30 cellular contexts compared by ENCODE assay signal in genomic region chr18:73577365-73577764, GRCh38.
DNase-seq lines count a peak whose midpoint lies in the region; ATAC-seq and TF ChIP-seq lines count a peak whose summit lies in the region.
"Had no signal": no experiment of that assay in that cellular context is flagged by ENCODE, and none has a peak within 500 bp of the region (broad histone marks: within the 10 kb centered on the region; RNA-seq: fewer than 3 reads in every experiment).

No MANE protein-coding gene starts in this region.

- no peak overlapping the region for H3K9ac ChIP-seq in adipocyte (ENCODE audit: low read length)

- TF ChIP-seq CTCF in retinal pigment epithelial cell (conservative IDR thresholded peaks at IDR 0.05; ENCODE audit: low read depth, low read length) (no peak), GM10248 (IDR thresholded peaks at IDR 0.05; ENCODE audit: control extremely low read depth, extremely low read depth, low read depth, missing control alignments) (no peak)

- peaks cover 5% of the 10 kb centered on the region for H3K4me1 ChIP-seq in adipocyte (ENCODE audit: control insufficient read depth, insufficient read depth, low read length)
- H3K4me1 ChIP-seq: gastrocnemius medialis, Peyer's patch had no signal

- ATAC-seq in HG03025 (IDR thresholded peaks at IDR 0.05; ENCODE audit: low FRiP score, unreplicated experiment), result no peak
- ATAC-seq in HG03095 (IDR thresholded peaks at IDR 0.05; ENCODE audit: unreplicated experiment), result no peak
- ATAC-seq: activated CD4-positive, alpha-beta T cell treated with anti-CD3 and anti-CD28 coated beads for 36 hours; activated CD8-positive, alpha-beta T cell treated with anti-CD3 and anti-CD28 coated beads for 36 hours; gastrocnemius medialis; left colon; mucosa of descending colon; natural killer cell treated with Interleukin-12 subunit alpha and Interleukin-12 subunit beta and Interleukin-15 and Interleukin-18, amount 100 ng/mL, for 72 hours; stimulated activated effector memory CD8-positive, alpha-beta T cell treated with anti-CD3 and anti-CD28 coated beads, Interleukin-12 subunit alpha, Interleukin-12 subunit beta, amount 100 ng/mL, for 72 hours had no signal

- POLR2A ChIA-PET in GM10248 (lab: Yijun Ruan, JAX), result no interaction called here

- DNase-seq in EL (peak; percentile 25), adipocyte (ENCODE audit: low read depth) (peak; percentile 49), fibroblast of gingiva (ENCODE audit: low read depth) (peak; percentile 33), retinal pigment epithelial cell (ENCODE audit: low read depth) (peak; percentile 71), globus pallidus (ENCODE audit: low spot score) (no peak), GM10248 (ENCODE audit: extremely low spot score) (no peak)
- DNase-seq: activated CD4-positive, alpha-beta T cell treated with anti-CD3 and anti-CD28 coated beads for 36 hours; activated CD8-positive, alpha-beta T cell treated with anti-CD3 and anti-CD28 coated beads for 36 hours; activated naive CD4-positive, alpha-beta T cell treated with anti-CD3 and anti-CD28 coated beads for 36 hours; CD4-positive, alpha-beta T cell; DND-41; effector memory CD4-positive, alpha-beta T cell; gastrocnemius medialis; hippocampal formation; Kasumi-1; left colon; mammary epithelial cell; mucosa of descending colon; NCI-H1436; NCI-H226; Peyer's patch; SHP77 treated with DMSO at 0.1 percent for 48 hours; stimulated activated CD4-positive, alpha-beta T cell treated with anti-CD3 and anti-CD28 coated beads, Interleukin-15, amount 100 ng/mL, for 24 hours; SW 1271; T-helper 9 cell had no signal

- no peak overlapping the region for H3K4me3 ChIP-seq in adipocyte (ENCODE audit: low read length)
- no peak overlapping the region for H3K4me3 ChIP-seq in retinal pigment epithelial cell (ENCODE audit: low read length)
- H3K4me3 ChIP-seq: coronary artery, gastrocnemius medialis, mucosa of descending colon, Peyer's patch had no signal

- no peaks in the 10 kb centered on the region for H3K36me3 ChIP-seq in adipocyte (ENCODE audit: control insufficient read depth, insufficient read depth, low read length, severe bottlenecking)
- H3K36me3 ChIP-seq: gastrocnemius medialis, Peyer's patch had no signal

- no peaks in the 10 kb centered on the region for H3K27me3 ChIP-seq in adipocyte (replicated peaks; ENCODE audit: control insufficient read depth, insufficient read depth, low read length)
- H3K27me3 ChIP-seq: gastrocnemius medialis, Peyer's patch had no signal

- H3K9me3 ChIP-seq in adipocyte (ENCODE audit: control insufficient read depth, low read length), result no peaks in the 10 kb centered on the region
- H3K9me3 ChIP-seq: gastrocnemius medialis, mucosa of descending colon, Peyer's patch had no signal

- CTCF ChIA-PET in GM10248 (lab: Yijun Ruan, JAX), result no interaction called here

Comparison
In these comparisons a context has a peak if more than half of its experiments do, and no peak if none do; other contexts are left out.
1. DNase-seq: peak in EL (single experiment), adipocyte (single experiment), fibroblast of gingiva (single experiment) and retinal pigment epithelial cell (single experiment); none in globus pallidus (single experiment) and GM10248 (single experiment).